Comparison of ENCODE assay signal across 8 cellular contexts in genomic region chr9:36632892-36633291, GRCh38.
DNase-seq lines count a peak whose midpoint lies in the region; ATAC-seq and TF ChIP-seq lines count a peak whose summit lies in the region.

No MANE protein-coding gene starts in this region.

- no peak overlapping the region for H3K27ac ChIP-seq in C4-2B

- TF ChIP-seq CTCF in C4-2B (conservative IDR thresholded peaks at IDR 0.05), result peak; percentile 83

- DNase-seq in HCEC 1CT (peak; percentile 30), SKM-1 (lab: John Stamatoyannopoulos, UW; ENCODE audit: unreplicated experiment) (peak; percentile 4), hepatic stellate cell (ENCODE audit: low spot score) (peak; percentile 24), NCI-H345 (lab: John Stamatoyannopoulos, UW) (no peak)

- ATAC-seq in HG02970 (IDR thresholded peaks at IDR 0.05; ENCODE audit: low FRiP score, unreplicated experiment) (no peak), GM18519 (IDR thresholded peaks at IDR 0.05; ENCODE audit: low FRiP score, unreplicated experiment) (no peak), HG03520 (IDR thresholded peaks at IDR 0.05; ENCODE audit: unreplicated experiment) (no peak)
